ENCODE assay signal across 34 cellular contexts in genomic region chr12:59634254-59634653, GRCh38. TPM values are rescaled to one million over a fixed set of nuclear protein-coding genes. Genes with fewer than 3 reads are reported as not detected.
"Had no signal": no experiment of that assay in that cellular context is flagged by ENCODE, and none has a peak within 500 bp of the region (broad histone marks: within the 10 kb centered on the region; RNA-seq: fewer than 3 reads in every experiment).

No MANE protein-coding gene starts in this region.

- DNase-seq: activated B cell treated with CpG ODN at 0.5 μM for 24 hours; activated CD4-positive, alpha-beta memory T cell treated with anti-CD3 and anti-CD28 coated beads for 36 hours; activated CD4-positive, alpha-beta T cell treated with anti-CD3 and anti-CD28 coated beads for 4 hours; activated CD4-positive, alpha-beta T cell treated with anti-CD3 and anti-CD28 coated beads, Interleukin-2, amount 50 U/mL, for 1 hour; activated CD4-positive, CD25-positive, alpha-beta regulatory T cell treated with anti-CD3 and anti-CD28 coated beads, Interleukin-2, amount 50 U/mL, for 72 hours; activated gamma-delta T cell; activated naive CD4-positive, alpha-beta T cell treated with Interleukin-2 at 50 U/mL for 16 hours; activated T-cell treated with anti-CD3 and anti-CD28 coated beads, Interleukin-2, amount 50 U/mL, for 1 hour; activated T-cell treated with anti-CD3 and anti-CD28 coated beads, Interleukin-2, amount 50 U/mL, for 72 hours; anterior cingulate cortex; caudate nucleus; NCI-H1092 treated with DMSO at 0.1 percent for 48 hours; NCI-H1417; NCI-H146; NCI-H187; NCI-H2029 treated with DMSO at 0.1 percent for 48 hours; NCI-H2107; NCI-H2171; NCI-H510A; NCI-H526; NCI-H748 treated with DMSO at 0.1 percent for 48 hours; NK-92 treated with Interleukin-12 subunit alpha and Interleukin-12 subunit beta, amount 100 ng/mL, for 24 hours; PC-3; Peyer's patch; RPMI8226; SHP77 treated with DMSO at 0.1 percent for 48 hours; T-cell; T-helper 17 cell had no signal

- H3K4me3 Mint-ChIP-seq: activated B cell treated with CpG ODN at 0.5 μM for 24 hours; activated CD4-positive, alpha-beta memory T cell treated with anti-CD3 and anti-CD28 coated beads for 36 hours; activated naive CD4-positive, alpha-beta T cell treated with anti-CD3 and anti-CD28 coated beads, Interleukin-2, amount 50 U/mL, for 24 hours; activated T-cell treated with anti-CD3 and anti-CD28 coated beads, Interleukin-2, amount 50 U/mL, for 72 hours; brain; T-cell; T-helper 17 cell had no signal

- H3K27me3 Mint-ChIP-seq: activated B cell treated with CpG ODN at 0.5 μM for 24 hours; activated CD4-positive, alpha-beta memory T cell treated with anti-CD3 and anti-CD28 coated beads for 36 hours; activated naive CD4-positive, alpha-beta T cell treated with anti-CD3 and anti-CD28 coated beads, Interleukin-2, amount 50 U/mL, for 24 hours; brain; T-cell; T-helper 17 cell had no signal

- H3K36me3 Mint-ChIP-seq: brain had no signal

- H3K9me3 Mint-ChIP-seq: activated B cell treated with CpG ODN at 0.5 μM for 24 hours; activated CD4-positive, alpha-beta memory T cell treated with anti-CD3 and anti-CD28 coated beads for 36 hours; activated naive CD4-positive, alpha-beta T cell treated with anti-CD3 and anti-CD28 coated beads, Interleukin-2, amount 50 U/mL, for 24 hours; activated T-cell treated with anti-CD3 and anti-CD28 coated beads, Interleukin-2, amount 50 U/mL, for 72 hours; activated T-helper 2 cell treated with anti-CD3 and anti-CD28 coated beads, Interferon-gamma antibody, Interleukin-2, Interleukin-4, amounts not matched to agents 10 μg/mL and 5 μg/mL and 100 μg/mL, durations not matched to agents 14 hours and 24 hours and 36 hours; brain; T-cell had no signal

- H3K27ac Mint-ChIP-seq: activated B cell treated with CpG ODN at 0.5 μM for 24 hours; activated CD4-positive, alpha-beta memory T cell treated with anti-CD3 and anti-CD28 coated beads for 36 hours; activated naive CD4-positive, alpha-beta T cell treated with anti-CD3 and anti-CD28 coated beads, Interleukin-2, amount 50 U/mL, for 24 hours; activated T-cell treated with anti-CD3 and anti-CD28 coated beads, Interleukin-2, amount 50 U/mL, for 72 hours; activated T-helper 2 cell treated with anti-CD3 and anti-CD28 coated beads, Interferon-gamma antibody, Interleukin-2, Interleukin-4, amounts not matched to agents 10 μg/mL and 5 μg/mL and 100 μg/mL, durations not matched to agents 14 hours and 24 hours and 36 hours; brain; T-helper 17 cell had no signal

- FAIRE-seq: bronchial epithelial cell, K562 had no signal

- ATAC-seq: activated T-cell treated with anti-CD3 and anti-CD28 coated beads, Interleukin-2, amount 50 U/mL, for 72 hours; K562; PC-3; SK-N-SH treated with all-trans-retinoic acid at 6 μM for 48 hours; T-cell; T-helper 17 cell had no signal

RNA-seq across cellular contexts. Expression of gene SLC16A7, which starts 38.4 kb away (rescaled TPM):
- polyA plus RNA-seq: K562 had no signal
